In the genomic region with DNA sequence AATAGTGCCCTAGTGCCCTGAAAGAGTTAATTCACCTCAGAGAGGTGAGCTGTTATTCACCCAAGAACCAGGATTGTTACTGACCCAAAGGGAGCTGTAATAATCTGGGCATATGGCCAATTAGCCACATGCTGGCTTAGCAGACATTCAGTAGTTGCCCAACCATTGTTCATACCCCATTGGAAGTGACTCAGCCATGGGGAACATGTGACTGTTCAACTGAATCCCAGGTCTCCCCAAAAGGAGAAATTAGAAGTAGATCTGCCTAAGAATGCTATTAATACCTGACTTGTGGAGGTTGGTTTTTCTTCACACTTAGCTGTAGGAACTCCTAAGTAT, we compare ENCODE assay signal across 8 cellular contexts.
DNase-seq lines count a peak whose midpoint lies in the region; ATAC-seq, FAIRE-seq and TF ChIP-seq lines count a peak whose summit lies in the region.

No MANE protein-coding gene starts in this region.

- TF ChIP-seq CTCF in Calu3 (IDR thresholded peaks at IDR 0.05; ENCODE audit: unreplicated experiment) (no peak), D721Med (IDR thresholded peaks at IDR 0.05; ENCODE audit: insufficient read depth, missing control alignments) (no peak)

- intact Hi-C loops in Calu3 (cut with micrococcal nuclease; ENCODE audit: unreplicated experiment): no loop called here

- peaks cover 16% of the 10 kb centered on the region for H3K4me1 Mint-ChIP-seq in Calu3 (ENCODE audit: low read depth, unreplicated experiment)

- FAIRE-seq in D721Med (lab: Jason Lieb, UNC): no peak

- H3K4me3 Mint-ChIP-seq in Calu3 (ENCODE audit: low read depth, unreplicated experiment): no peak overlapping the region

- peak overlapping the region; percentile 5 for H3K27ac Mint-ChIP-seq in Calu3 (ENCODE audit: unreplicated experiment)

- no peaks in the 10 kb centered on the region for H3K27me3 Mint-ChIP-seq in Calu3 (ENCODE audit: unreplicated experiment)

- no peaks in the 10 kb centered on the region for H3K9me3 Mint-ChIP-seq in Calu3 (ENCODE audit: low read depth, unreplicated experiment)

- DNase-seq in Calu3 (peak; percentile 64), NCI-H1092 treated with DMSO at 0.1 percent for 48 hours (lab: John Stamatoyannopoulos, UW) (peak; percentile 30), SW480 (ENCODE audit: low spot score) (peak; percentile 13), kidney tubule cell (ENCODE audit: low spot score) (peak; percentile 95), D721Med (ENCODE audit: insufficient read length, low spot score) (no peak)
- DNase-seq in activated CD4-positive, alpha-beta T cell treated with anti-CD3 and anti-CD28 coated beads for 4 hours: no peak

- no peak for ATAC-seq in HG03097 (IDR thresholded peaks at IDR 0.05; ENCODE audit: low FRiP score, unreplicated experiment)
- no peak for ATAC-seq in GM19455 (IDR thresholded peaks at IDR 0.05; ENCODE audit: unreplicated experiment)

- CTCF ChIA-PET in Calu3 (lab: Charles Lee): interaction anchor here (0.7 to 1.4 kb wide), 3 partner anchors 15 to 1428 kb away, joined by 3 to 4 read pairs (median 3); no protein-coding TSS in a partner anchor

- no peaks in the 10 kb centered on the region for H3K36me3 Mint-ChIP-seq in Calu3 (ENCODE audit: insufficient read depth, unreplicated experiment)

- BruUV-seq in Calu3 (replicated peaks; lab: Mats Ljungman, UMichigan): no TSS peak

Comparison
In these comparisons a context has a peak if more than half of its experiments do, and no peak if none do; other contexts are left out.
1. DNase-seq: peak in Calu3 (single experiment), NCI-H1092 treated with DMSO at 0.1 percent for 48 hours (single experiment), SW480 (single experiment) and kidney tubule cell (single experiment); none in D721Med (single experiment) and activated CD4-positive, alpha-beta T cell treated with anti-CD3 and anti-CD28 coated beads for 4 hours (0 of 2).